ENCODE assay signal across 8 cellular contexts in genomic region chr1:146409817-146410441, GRCh38.
DNase-seq lines count a peak whose midpoint lies in the region; ATAC-seq, FAIRE-seq and TF ChIP-seq lines count a peak whose summit lies in the region.
"Not testable (repeated sequence)": the region's sequence is repeated elsewhere in the genome, so short reads cannot be mapped to it uniquely, and the experiment has no call there.

No MANE protein-coding gene starts in this region.

- H2BK15ac ChIP-seq in H1 (ENCODE audit: low read length): not testable (repeated sequence)

- H3K9ac ChIP-seq in H1 (replicated peaks in 1 of 4; ENCODE audit: extremely low read depth in 1 of 4, low read depth in 3 of 4, low read length in 3 of 4): not testable (repeated sequence)

- not testable (repeated sequence) for TF ChIP-seq RAD21 in H1 (IDR thresholded peaks at IDR 0.05 in 1 of 2, conservative IDR thresholded peaks at IDR 0.05 in 1 of 2; ENCODE audit: low read depth in 2 of 2, low read length in 2 of 2)

- POLR2A ChIA-PET in H1 (lab: Charles Lee; ENCODE audit: partially characterized antibody): interaction anchor here (1.0 kb wide), 1 partner anchor 22 kb away, joined by 3 read pairs; no protein-coding TSS in a partner anchor

- H3K4me2 ChIP-seq in H1 (ENCODE audit: insufficient read depth in 1 of 2, low read depth in 2 of 2, low read length in 2 of 2): peak overlapping the region in 1 of 2 experiments; percentile 58; a peak in 2 of 4 replicates

- H3K4me3 Mint-ChIP-seq in activated naive CD8-positive, alpha-beta T cell treated with anti-CD3 and anti-CD28 coated beads for 36 hours: peak overlapping the region; percentile 68
- peak overlapping the region; percentile 82 for H3K4me3 Mint-ChIP-seq in neural crest cell

- H3K27me3 ChIP-seq in H1 (replicated peaks in 1 of 4; ENCODE audit: control insufficient read depth in 3 of 4, extremely low read depth in 1 of 4, insufficient read depth in 3 of 4, low read length in 3 of 4): not testable (repeated sequence)

- peak; percentile 83 to 90 for TF ChIP-seq POLR2A in H1 (IDR thresholded peaks at IDR 0.05; ENCODE audit: control extremely low read depth in 1 of 2, low read depth in 2 of 2, low read length in 2 of 2)

- not testable (repeated sequence) for H3K79me2 ChIP-seq in H1 (ENCODE audit: control insufficient read depth in 1 of 2, insufficient read depth in 2 of 2, low read length in 2 of 2)

- not testable (repeated sequence) for H3K27ac ChIP-seq in H1 (ENCODE audit: low read depth, low read length)

- H3K4ac ChIP-seq in H1 (replicated peaks; ENCODE audit: insufficient read length, low read depth, low read length): not testable (repeated sequence)

- H3K23me2 ChIP-seq in H1 (ENCODE audit: low read depth, low read length): not testable (repeated sequence)

- not testable (repeated sequence) for H3K23ac ChIP-seq in H1 (ENCODE audit: insufficient read length)

- not testable (repeated sequence) for TF ChIP-seq EP300 in H1 (IDR thresholded peaks at IDR 0.05; ENCODE audit: borderline replicate concordance in 1 of 2, low read depth in 2 of 2, low read length in 2 of 2)

- not testable (repeated sequence) for H2BK120ac ChIP-seq in H1 (replicated peaks; ENCODE audit: low read depth, low read length)

- H2AK5ac ChIP-seq in H1 (ENCODE audit: low read depth, low read length): not testable (repeated sequence)

- H2BK5ac ChIP-seq in H1 (ENCODE audit: low read depth, low read length): not testable (repeated sequence)

- FAIRE-seq in H1 (lab: Jason Lieb, UNC): not testable (repeated sequence)

- H3K56ac ChIP-seq in H1 (replicated peaks; ENCODE audit: insufficient read length, low read depth, low read length): not testable (repeated sequence)

- not testable (repeated sequence) for H2AFZ ChIP-seq in H1 (ENCODE audit: low read length)

- H3K18ac ChIP-seq in H1 (ENCODE audit: extremely low read depth, low read length): not testable (repeated sequence)

- DNase-seq in DMS79 treated with DMSO at 0.1 percent for 48 hours (lab: John Stamatoyannopoulos, UW) (peak; percentile 53), RPMI7951 (ENCODE audit: low read depth) (peak; percentile 85), H1 (ENCODE audit: low read depth in 1 of 2, low spot score in 2 of 2) (peak; percentile 62 to 80), iPS DF 4.7 (ENCODE audit: extremely low read depth, low spot score) (peak; percentile 44), neural crest cell (ENCODE audit: low read depth, low spot score) (peak; percentile 50), stromal cell of bone marrow (ENCODE audit: low read depth) (peak; percentile 24)
- DNase-seq in activated naive CD8-positive, alpha-beta T cell treated with anti-CD3 and anti-CD28 coated beads for 36 hours: peak; percentile 33

- ATAC-seq in HG03457 (IDR thresholded peaks at IDR 0.05; ENCODE audit: unreplicated experiment): peak; percentile 74

- CTCF ChIA-PET in H1 (lab: Charles Lee; ENCODE audit: partially characterized antibody): not testable (repeated sequence)

- 65% methylated on average over 21 of the region's 26 CpGs; no CpG with 5 or more reads in 1 of the 2 experiments for WGBS in H1 (ENCODE audit: extremely low coverage in 1 of 2, insufficient coverage in 1 of 2, insufficient read length in 1 of 2, insufficient replicate concordance in 2 of 2, low coverage in 1 of 2, low lambda C conversion rate in 2 of 2, missing lambda C conversion rate in 1 of 2), 2 experiments

- not testable (repeated sequence) for H3K4me1 ChIP-seq in H1 (replicated peaks in 1 of 4; ENCODE audit: control insufficient read depth in 3 of 4, insufficient read depth in 4 of 4, low read length in 3 of 4)

- not testable (repeated sequence) for H4K20me1 ChIP-seq in H1 (replicated peaks in 1 of 2; ENCODE audit: control insufficient read depth in 1 of 2, insufficient read depth in 2 of 2, low read length in 2 of 2)

- not testable (repeated sequence) for H2BK12ac ChIP-seq in H1 (ENCODE audit: low read depth, low read length)

- not testable (repeated sequence) for H3K79me1 ChIP-seq in H1 (ENCODE audit: low read depth, low read length)

- not testable (repeated sequence) for TF ChIP-seq CTCF in H1 (IDR thresholded peaks at IDR 0.05; ENCODE audit: control extremely low read depth in 1 of 3, insufficient read depth in 1 of 3, low read depth in 1 of 3, low read length in 3 of 3); neural crest cell (conservative IDR thresholded peaks at IDR 0.05)

- not testable (repeated sequence) for H4K8ac ChIP-seq in H1 (ENCODE audit: extremely low read depth, insufficient read depth, low read length)

- not testable (repeated sequence) for H3K9me3 Mint-ChIP-seq in activated naive CD8-positive, alpha-beta T cell treated with anti-CD3 and anti-CD28 coated beads for 36 hours; neural crest cell

- H3K4me3 ChIP-seq in H1 (ENCODE audit: extremely low read depth in 1 of 4, insufficient read depth in 2 of 4, low read depth in 3 of 4, low read length in 4 of 4): peak overlapping the region in 1 of 4 experiments; percentile 20; a peak in 1 of 8 replicates

- not testable (repeated sequence) for H3K36me3 Mint-ChIP-seq in activated naive CD8-positive, alpha-beta T cell treated with anti-CD3 and anti-CD28 coated beads for 36 hours; neural crest cell (ENCODE audit: low read depth)

- H2BK20ac ChIP-seq in H1 (ENCODE audit: low read length): not testable (repeated sequence)

- H3K27me3 Mint-ChIP-seq in activated naive CD8-positive, alpha-beta T cell treated with anti-CD3 and anti-CD28 coated beads for 36 hours; neural crest cell (ENCODE audit: low read depth): not testable (repeated sequence)

- not testable (repeated sequence) for H3K4me1 Mint-ChIP-seq in activated naive CD8-positive, alpha-beta T cell treated with anti-CD3 and anti-CD28 coated beads for 36 hours; neural crest cell

- H4K91ac ChIP-seq in H1 (replicated peaks; ENCODE audit: insufficient read length, low read length): not testable (repeated sequence)

- not testable (repeated sequence) for H3K14ac ChIP-seq in H1 (ENCODE audit: insufficient read length)

- H4K5ac ChIP-seq in H1 (ENCODE audit: insufficient read length, low read depth, low read length): not testable (repeated sequence)

- H3K27ac Mint-ChIP-seq in activated naive CD8-positive, alpha-beta T cell treated with anti-CD3 and anti-CD28 coated beads for 36 hours: peak overlapping the region; percentile 94
- H3K27ac Mint-ChIP-seq in neural crest cell (ENCODE audit: unreplicated experiment): peak overlapping the region; percentile 100

- H3K36me3 ChIP-seq in H1 (ENCODE audit: control insufficient read depth in 2 of 4, insufficient read depth in 4 of 4, low read length in 3 of 4): not testable (repeated sequence)

- not testable (repeated sequence) for H3K9me3 ChIP-seq in H1 (ENCODE audit: insufficient read depth in 2 of 2, low read depth in 1 of 2, low read length in 1 of 2)

TF ChIP-seq in H1, 55 proteins besides CTCF, POLR2A, EP300 and RAD21:
- peak; percentile 29; the same call in 1 of the 2 replicates for TF ChIP-seq EGR1 (IDR thresholded peaks at IDR 0.05; ENCODE audit: borderline replicate concordance, low read depth, low read length)
- TF ChIP-seq SIN3A (conservative IDR thresholded peaks at IDR 0.05 in 1 of 2, IDR thresholded peaks at IDR 0.05 in 1 of 2; ENCODE audit: low read depth in 1 of 2, low read length in 2 of 2): 0 out of 4 replicates have a peak, but pooled peaks of 1 of the 2 experiments have one; percentile 23
- peak; percentile 90 for TF ChIP-seq POLR2AphosphoS5 (IDR thresholded peaks at IDR 0.05; ENCODE audit: low read depth, low read length)
- peak; percentile 28; the same call in 1 of the 2 replicates for TF ChIP-seq TBP (IDR thresholded peaks at IDR 0.05; ENCODE audit: low read depth, low read length)

Comparison
In these comparisons a context has a peak if more than half of its experiments do, and no peak if none do; other contexts are left out.
1. DNase-seq: peak in every context shown above with its lines; median percentile 85 in RPMI7951; 71 in H1; 53 in DMS79 treated with DMSO at 0.1 percent for 48 hours; 50 in neural crest cell; 44 in iPS DF 4.7; 33 in activated naive CD8-positive, alpha-beta T cell treated with anti-CD3 and anti-CD28 coated beads for 36 hours; 24 in stromal cell of bone marrow.